Comparison of ENCODE assay signal across 9 cellular contexts in genomic region chr17:1267471-1267947, GRCh38. TPM values are rescaled to one million over a fixed set of nuclear protein-coding genes. Genes with fewer than 3 reads are reported as not detected.
DNase-seq lines count a peak whose midpoint lies in the region; ATAC-seq, FAIRE-seq and TF ChIP-seq lines count a peak whose summit lies in the region.
"Had no signal": no experiment of that assay in that cellular context is flagged by ENCODE, and none has a peak within 500 bp of the region (broad histone marks: within the 10 kb centered on the region; RNA-seq: fewer than 3 reads in every experiment).

No MANE protein-coding gene starts in this region.

- FAIRE-seq in keratinocyte (lab: Jason Lieb, UNC): no peak
- FAIRE-seq: colon had no signal

- H3K4me3 ChIP-seq in ascending aorta (peak overlapping the region; percentile 74 to 75), keratinocyte (ENCODE audit: control insufficient read depth in 2 of 3, extremely low read depth in 1 of 3, insufficient read depth in 2 of 3, low read depth in 1 of 3, low read length in 3 of 3) (peak overlapping the region; percentile 69 to 84 (median 73)), stomach smooth muscle (ENCODE audit: low read length in 2 of 2) (peak overlapping the region; percentile 73 to 82)

- H3K27ac ChIP-seq in ascending aorta: peak overlapping the region; percentile 93 to 94
- no peak overlapping the region for H3K27ac ChIP-seq in keratinocyte (ENCODE audit: control insufficient read depth, insufficient read depth, low read length)
- peak overlapping the region; percentile 66 for H3K27ac ChIP-seq in stomach smooth muscle (ENCODE audit: low read length)

- H2AFZ ChIP-seq in keratinocyte (ENCODE audit: control insufficient read depth, low read length): peak overlapping the region; percentile 84

- dilution Hi-C loops in keratinocyte (cut with MboI; ENCODE audit: extremely low pct_ligation_motif_present, low sequenced_read_pairs): no loop called here

- H3K79me2 ChIP-seq in keratinocyte (ENCODE audit: control insufficient read depth, insufficient read depth, low read length): no peaks in the 10 kb centered on the region

- peak; percentile 60 for DNase-seq in activated CD4-positive, alpha-beta T cell treated with anti-CD3 and anti-CD28 coated beads, Interleukin-2, amount 10 ng/mL, durations not matched to agents 24 days and 14 days
- no peak for DNase-seq in activated CD4-positive, alpha-beta T cell treated with anti-CD3 and anti-CD28 coated beads for 4 hours
- DNase-seq in ascending aorta (ENCODE audit: low spot score in 2 of 2): peak in 1 of 2 donors; percentile 77
- no peak for DNase-seq in keratinocyte (ENCODE audit: low read depth, low spot score)
- no peak for DNase-seq in NCI-H774 (lab: John Stamatoyannopoulos, UW)

- no peaks in the 10 kb centered on the region for H3K9me3 Mint-ChIP-seq in activated CD4-positive, alpha-beta T cell treated with anti-CD3 and anti-CD28 coated beads, Interleukin-2, amount 10 ng/mL, durations not matched to agents 24 days and 14 days

- H3K4me1 Mint-ChIP-seq in activated CD4-positive, alpha-beta T cell treated with anti-CD3 and anti-CD28 coated beads, Interleukin-2, amount 10 ng/mL, durations not matched to agents 24 days and 14 days: peaks cover 2% of the 10 kb centered on the region

- H3K36me3 ChIP-seq in ascending aorta: no peaks in the 10 kb centered on the region
- no peaks in the 10 kb centered on the region for H3K36me3 ChIP-seq in keratinocyte (ENCODE audit: control insufficient read depth in 2 of 2, extremely low read depth in 1 of 2, insufficient read depth in 2 of 2, low read length in 2 of 2)
- no peaks in the 10 kb centered on the region for H3K36me3 ChIP-seq in stomach smooth muscle (ENCODE audit: control insufficient read depth in 2 of 2, insufficient read depth in 2 of 2, low read length in 2 of 2)

- peak overlapping the region; percentile 37 for H3K27ac Mint-ChIP-seq in activated CD4-positive, alpha-beta T cell treated with anti-CD3 and anti-CD28 coated beads, Interleukin-2, amount 10 ng/mL, durations not matched to agents 24 days and 14 days

- peaks cover 39% of the 10 kb centered on the region for H3K27me3 Mint-ChIP-seq in activated CD4-positive, alpha-beta T cell treated with anti-CD3 and anti-CD28 coated beads, Interleukin-2, amount 10 ng/mL, durations not matched to agents 24 days and 14 days

- no peaks in the 10 kb centered on the region for H3K27me3 ChIP-seq in ascending aorta
- H3K27me3 ChIP-seq in keratinocyte (ENCODE audit: control insufficient read depth, extremely low read depth, insufficient read depth, low read length): peaks cover 28% of the 10 kb centered on the region
- peaks cover 13 to 30% of the 10 kb centered on the region in 2 donors for H3K27me3 ChIP-seq in stomach smooth muscle (ENCODE audit: control insufficient read depth in 1 of 2, insufficient read depth in 2 of 2, low read length in 2 of 2)

- no peaks in the 10 kb centered on the region for H3K9me1 ChIP-seq in keratinocyte (ENCODE audit: control insufficient read depth, extremely low read depth, insufficient read depth, low read length)

- H3K4me1 ChIP-seq in ascending aorta (peaks cover 0 to 6% of the 10 kb centered on the region in 2 donors), keratinocyte (ENCODE audit: control insufficient read depth, extremely low read depth, insufficient read depth, low read length) (peaks cover 2% of the 10 kb centered on the region), stomach smooth muscle (ENCODE audit: control insufficient read depth, insufficient read depth, low read length) (peaks cover 15% of the 10 kb centered on the region)

- H3K4me2 ChIP-seq in keratinocyte (ENCODE audit: control insufficient read depth, extremely low read depth, insufficient read depth, low read depth, low read length): peak overlapping the region; percentile 67

- no peak for TF ChIP-seq CTCF in ascending aorta (IDR thresholded peaks at IDR 0.05)
- TF ChIP-seq CTCF in keratinocyte (optimal IDR thresholded peaks at IDR 0.05 in 1 of 3, IDR thresholded peaks at IDR 0.05 in 1 of 3, conservative IDR thresholded peaks at IDR 0.05 in 1 of 3; ENCODE audit: extremely low read depth in 1 of 3, insufficient read depth in 2 of 3, low read length in 3 of 3): no peak

- no peaks in the 10 kb centered on the region for H4K20me1 ChIP-seq in keratinocyte (ENCODE audit: control insufficient read depth, extremely low read depth, insufficient read depth, low read length)

- H3K9me3 ChIP-seq in ascending aorta (no peaks in the 10 kb centered on the region), keratinocyte (ENCODE audit: control insufficient read depth, low read depth, low read length) (no peaks in the 10 kb centered on the region), stomach smooth muscle (ENCODE audit: control insufficient read depth in 2 of 2, low read length in 2 of 2) (no peaks in the 10 kb centered on the region)

- intact Hi-C loops in activated CD4-positive, alpha-beta T cell treated with anti-CD3 and anti-CD28 coated beads, Interleukin-2, amount 10 ng/mL, durations not matched to agents 24 days and 14 days (cut with micrococcal nuclease): no loop called here
- intact Hi-C loops in ascending aorta (cut with DNase I): loop anchor here (5.0 kb wide), 2 partner anchors 145 to 380 kb away; partner anchors contain the start of genes RILP and SCARF1

- H3K9ac ChIP-seq in keratinocyte (ENCODE audit: control insufficient read depth, extremely low read depth, insufficient read depth, low read length) (peak overlapping the region; percentile 71), stomach smooth muscle (ENCODE audit: low read length in 2 of 2) (peak overlapping the region; percentile 82 to 83)

- peak overlapping the region; percentile 75 for H3K4me3 Mint-ChIP-seq in activated CD4-positive, alpha-beta T cell treated with anti-CD3 and anti-CD28 coated beads, Interleukin-2, amount 10 ng/mL, durations not matched to agents 24 days and 14 days

- no peak for ATAC-seq in HG02759 (IDR thresholded peaks at IDR 0.05; ENCODE audit: unreplicated experiment)
- no peak for ATAC-seq in HG03571 (IDR thresholded peaks at IDR 0.05; ENCODE audit: unreplicated experiment)

- no peaks in the 10 kb centered on the region for H3K36me3 Mint-ChIP-seq in activated CD4-positive, alpha-beta T cell treated with anti-CD3 and anti-CD28 coated beads, Interleukin-2, amount 10 ng/mL, durations not matched to agents 24 days and 14 days (ENCODE audit: low read depth)

RNA-seq across cellular contexts. Expression of gene BHLHA9, which starts 2.7 kb away (rescaled TPM):
- total RNA-seq in activated CD4-positive, alpha-beta T cell treated with anti-CD3 and anti-CD28 coated beads, Interleukin-2, amount 10 ng/mL, durations not matched to agents 24 days and 14 days: not detected in 2 replicates
- total RNA-seq in ascending aorta: not detected
- not detected in 3 replicates for polyA plus RNA-seq in keratinocyte
- not detected for polyA plus RNA-seq in keratinocyte (2011; ENCODE audit: low read depth)
- polyA plus RNA-seq in keratinocyte (2011; cell fraction: cytosol; rRNA removed): not detected in 2 replicates
- polyA plus RNA-seq in keratinocyte (2011; cell fraction: nucleus; rRNA removed): not detected in 2 replicates
- not detected in 2 replicates for polyA plus RNA-seq in keratinocyte (2012; ENCODE audit: low replicate concordance)
- polyA minus RNA-seq in keratinocyte: not detected in 3 replicates
- polyA minus RNA-seq in keratinocyte (2011; cell fraction: cytosol; rRNA and poly(A)+ RNA removed): not detected
- not detected in 2 replicates for polyA minus RNA-seq in keratinocyte (2011; cell fraction: nucleus; rRNA and poly(A)+ RNA removed)

RNA-seq across cellular contexts. Expression of gene TRARG1, which starts 12.0 kb away (rescaled TPM):
- 0.07 TPM in 2 replicates for total RNA-seq in activated CD4-positive, alpha-beta T cell treated with anti-CD3 and anti-CD28 coated beads, Interleukin-2, amount 10 ng/mL, durations not matched to agents 24 days and 14 days
- total RNA-seq in ascending aorta: 12.3 TPM
- polyA plus RNA-seq in keratinocyte: not detected in 3 replicates
- not detected for polyA plus RNA-seq in keratinocyte (2011; ENCODE audit: low read depth)
- polyA plus RNA-seq in keratinocyte (2011; cell fraction: cytosol; rRNA removed): not detected in 2 replicates
- polyA plus RNA-seq in keratinocyte (2011; cell fraction: nucleus; rRNA removed): not detected in 2 replicates
- polyA plus RNA-seq in keratinocyte (2012; ENCODE audit: low replicate concordance): not detected in 2 replicates
- not detected in 3 replicates for polyA minus RNA-seq in keratinocyte
- not detected for polyA minus RNA-seq in keratinocyte (2011; cell fraction: cytosol; rRNA and poly(A)+ RNA removed)
- not detected in 2 replicates for polyA minus RNA-seq in keratinocyte (2011; cell fraction: nucleus; rRNA and poly(A)+ RNA removed)

Comparison
In these comparisons a context has a peak if more than half of its experiments do, and no peak if none do; other contexts are left out.
1. RNA of gene TRARG1, which starts 12.0 kb away (total RNA-seq): 12.3 TPM in ascending aorta (single experiment); 0.07 TPM in activated CD4-positive, alpha-beta T cell treated with anti-CD3 and anti-CD28 coated beads, Interleukin-2, amount 10 ng/mL, durations not matched to agents 24 days and 14 days; every median in the first group is over 10 times any median in the second.
2. Peak in every context shown above with its lines, with median percentiles within 50 percentile points of each other: H3K4me3 ChIP-seq.